In genomic region chrX:110743679-110744340, GRCh38 we compare ENCODE assay signal across 12 cellular contexts. TPM values are rescaled to one million over a fixed set of nuclear protein-coding genes. Genes with fewer than 3 reads are reported as not detected.
DNase-seq lines count a peak whose midpoint lies in the region; ATAC-seq and TF ChIP-seq lines count a peak whose summit lies in the region.
"Had no signal": no experiment of that assay in that cellular context is flagged by ENCODE, and none has a peak within 500 bp of the region (broad histone marks: within the 10 kb centered on the region; RNA-seq: fewer than 3 reads in every experiment).

No MANE protein-coding gene starts in this region.

- ATAC-seq in GM19351 (IDR thresholded peaks at IDR 0.05; ENCODE audit: unreplicated experiment) = peak; percentile 75
- peak; percentile 57 for ATAC-seq in HG03066 (IDR thresholded peaks at IDR 0.05; ENCODE audit: low read depth, unreplicated experiment)
- ATAC-seq: A549 had no signal

- no peak overlapping the region for H3K4me3 ChIP-seq in AG10803 (ENCODE audit: low read length)
- no peak overlapping the region for H3K4me3 ChIP-seq in CD8-positive, alpha-beta memory T cell (ENCODE audit: low read length)
- H3K4me3 ChIP-seq: A549, Peyer's patch had no signal

- H3K27ac ChIP-seq in CD8-positive, alpha-beta memory T cell (ENCODE audit: low read depth, low read length) = no peak overlapping the region
- H3K27ac ChIP-seq: A549, Peyer's patch had no signal

- H3K27me3 ChIP-seq in CD8-positive, alpha-beta memory T cell (ENCODE audit: insufficient read depth, low read length, poor library complexity, severe bottlenecking) = no peaks in the 10 kb centered on the region
- H3K27me3 ChIP-seq: Peyer's patch had no signal

- DNase-seq in AG10803 (ENCODE audit: low read depth) (peak; percentile 54), epidermal melanocyte (ENCODE audit: insufficient read length, low spot score) (peak; percentile 16), NCI-H526 treated with DMSO at 0.1 percent for 48 hours (lab: John Stamatoyannopoulos, UW) (no peak), kidney glomerular epithelial cell (lab: John Stamatoyannopoulos, UW) (no peak)
- no peak for DNase-seq in CD8-positive, alpha-beta memory T cell
- no peak for DNase-seq in activated effector memory CD4-positive, alpha-beta T cell treated with Interleukin-2 at 50 U/mL for 16 hours
- DNase-seq: NCI-H2107, Peyer's patch had no signal

- CTCF ChIA-PET in CD8-positive, alpha-beta memory T cell (lab: Charles Lee) = no interaction called here

- H3K4me1 ChIP-seq in CD8-positive, alpha-beta memory T cell (ENCODE audit: insufficient read depth, low read length) = no peaks in the 10 kb centered on the region
- H3K4me1 ChIP-seq: A549, Peyer's patch had no signal

- no peaks in the 10 kb centered on the region for H3K9me3 ChIP-seq in CD8-positive, alpha-beta memory T cell (ENCODE audit: low read length)
- H3K9me3 ChIP-seq: A549, Peyer's patch had no signal

- no peaks in the 10 kb centered on the region for H3K36me3 ChIP-seq in CD8-positive, alpha-beta memory T cell (ENCODE audit: insufficient read depth, low read length)
- H3K36me3 ChIP-seq: Peyer's patch had no signal

- H3K4me3 Mint-ChIP-seq in CD8-positive, alpha-beta memory T cell = no peak overlapping the region

- POLR2A ChIA-PET in CD8-positive, alpha-beta memory T cell (lab: Charles Lee) = interaction anchor here (0.6 kb wide), 1 partner anchor 1012 kb away, joined by 5 read pairs; no protein-coding TSS in a partner anchor

- H3K9me3 Mint-ChIP-seq in CD8-positive, alpha-beta memory T cell = peaks cover 0 to 6% (median 0%) of the 10 kb centered on the region in 5 donors

- TF ChIP-seq CTCF in AG10803 (conservative IDR thresholded peaks at IDR 0.05; ENCODE audit: low read length) = no peak

- no peaks in the 10 kb centered on the region for H3K36me3 Mint-ChIP-seq in CD8-positive, alpha-beta memory T cell

- peaks cover 0 to 1% of the 10 kb centered on the region in 2 donors for H3K27me3 Mint-ChIP-seq in CD8-positive, alpha-beta memory T cell

- no peak overlapping the region for H3K27ac Mint-ChIP-seq in CD8-positive, alpha-beta memory T cell

- H3K4me1 Mint-ChIP-seq in CD8-positive, alpha-beta memory T cell = no peaks in the 10 kb centered on the region

RNA-seq across cellular contexts. Expression of gene CHRDL1, which starts 51.8 kb away (rescaled TPM):
- not detected for total RNA-seq in CD8-positive, alpha-beta memory T cell
- polyA plus RNA-seq in CD8-positive, alpha-beta memory T cell = not detected
- total RNA-seq: activated CD8-positive, alpha-beta memory T cell treated with anti-CD3 and anti-CD28 coated beads for 36 hours had no signal
- polyA plus RNA-seq: A549 had no signal

Comparison
In these comparisons a context has a peak if more than half of its experiments do, and no peak if none do; other contexts are left out.
1. DNase-seq: peak in AG10803 (single experiment) and epidermal melanocyte (single experiment); none in CD8-positive, alpha-beta memory T cell (0 of 5), activated effector memory CD4-positive, alpha-beta T cell treated with Interleukin-2 at 50 U/mL for 16 hours (single experiment), NCI-H526 treated with DMSO at 0.1 percent for 48 hours (single experiment) and kidney glomerular epithelial cell (single experiment).